Comparison of ENCODE assay signal across 17 cellular contexts in genomic region chr22:20089977-20090729, GRCh38. TPM values are rescaled to one million over a fixed set of nuclear protein-coding genes. Genes with fewer than 3 reads are reported as not detected.
DNase-seq lines count a peak whose midpoint lies in the region; ATAC-seq, FAIRE-seq and TF ChIP-seq lines count a peak whose summit lies in the region.
"Had no signal": no experiment of that assay in that cellular context is flagged by ENCODE, and none has a peak within 500 bp of the region (broad histone marks: within the 10 kb centered on the region; RNA-seq: fewer than 3 reads in every experiment).

No MANE protein-coding gene starts in this region.

- peaks cover 2% of the 10 kb centered on the region; the same call in 1 of the 2 replicates for H3K9me1 ChIP-seq in IMR-90 (ENCODE audit: insufficient read depth, low read length)

- CTCF ChIA-PET in CD4-positive, alpha-beta memory T cell (lab: Charles Lee; ENCODE audit: partially characterized antibody): no interaction called here
- CTCF ChIA-PET in IMR-90 (lab: Yijun Ruan, JAX): no interaction called here

- no peak for TF ChIP-seq RAD21 in IMR-90 (IDR thresholded peaks at IDR 0.05; ENCODE audit: low read length)

- FAIRE-seq in GM19239 (lab: Jason Lieb, UNC): no peak

- H2BK15ac ChIP-seq in IMR-90 (ENCODE audit: low read depth, low read length): no peak overlapping the region

- no peak overlapping the region for H3K56ac ChIP-seq in IMR-90 (ENCODE audit: extremely low read depth, insufficient read depth, low read length)

- H3K4me1 ChIP-seq in CD4-positive, alpha-beta memory T cell (ENCODE audit: insufficient read depth, low read length): peaks cover 17% of the 10 kb centered on the region
- H3K4me1 ChIP-seq in IMR-90 (ENCODE audit: control insufficient read depth, insufficient read depth, low read length) (peaks cover 4% of the 10 kb centered on the region; the same call in 1 of the 2 replicates), neutrophil (ENCODE audit: control insufficient read depth in 1 of 2, insufficient read depth in 1 of 2, low read depth in 1 of 2, low read length in 1 of 2) (peaks cover 0 to under 1% of the 10 kb centered on the region in 2 experiments)
- H3K4me1 ChIP-seq: Peyer's patch had no signal

- no peak for DNase-seq in CD4-positive, alpha-beta memory T cell
- DNase-seq in IMR-90: peak; percentile 77
- DNase-seq in effector memory CD8-positive, alpha-beta T cell: no peak
- no peak for DNase-seq in GM19239 (ENCODE audit: insufficient read length, low spot score)
- no peak for DNase-seq in DMS 273 (lab: John Stamatoyannopoulos, UW; ENCODE audit: unreplicated experiment)
- DNase-seq: activated CD4-positive, alpha-beta T cell treated with anti-CD3 and anti-CD28 coated beads, Interleukin-2, amount 50 U/mL, for 4 hours; NCI-H1105 treated with DMSO at 0.1 percent for 48 hours; NCI-H774; Peyer's patch; stimulated activated CD4-positive, alpha-beta T cell treated with anti-CD3 and anti-CD28 coated beads, Interleukin-4, amount 100 ng/mL, for 1 hour; stimulated activated CD8-positive, alpha-beta memory T cell treated with anti-CD3 and anti-CD28 coated beads, Interleukin-4, amount 100 ng/mL, for 48 hours had no signal

- no CpG with 5 or more reads among the region's 11 CpGs for WGBS in IMR-90 (ENCODE audit: extremely low coverage in 2 of 2, insufficient read length in 1 of 2), 2 experiments

- no peak overlapping the region for H3K9ac ChIP-seq in IMR-90 (ENCODE audit: low read depth, low read length)
- H3K9ac ChIP-seq: KMS-11 had no signal

- TF ChIP-seq POLR2A in IMR-90 (IDR thresholded peaks at IDR 0.05; ENCODE audit: low read depth, low read length): no peak

- H2BK20ac ChIP-seq in IMR-90 (ENCODE audit: low read depth, low read length): no peak overlapping the region

- H3K4me3 ChIP-seq in CD4-positive, alpha-beta memory T cell (ENCODE audit: low read length in 2 of 2): no peak overlapping the region
- no peak overlapping the region for H3K4me3 ChIP-seq in IMR-90 (ENCODE audit: insufficient read depth, low read depth, low read length)
- no peak overlapping the region for H3K4me3 ChIP-seq in neutrophil (ENCODE audit: low read depth in 1 of 2, low read length in 1 of 2)
- H3K4me3 ChIP-seq: gastroesophageal sphincter, Peyer's patch, tibial artery had no signal

- peaks cover 6 to 37% (median 24%) of the 10 kb centered on the region in 4 donors for H3K4me1 Mint-ChIP-seq in CD4-positive, alpha-beta memory T cell
- peaks cover 62 to 73% of the 10 kb centered on the region in 2 donors for H3K4me1 Mint-ChIP-seq in effector memory CD8-positive, alpha-beta T cell (ENCODE audit: low read depth in 2 of 2)

- no peak overlapping the region for H3K18ac ChIP-seq in IMR-90 (ENCODE audit: low read depth, low read length)

- peak; percentile 92 for ATAC-seq in IMR-90 (ENCODE audit: low read depth)
- peak; percentile 12 for ATAC-seq in effector memory CD8-positive, alpha-beta T cell (replicated peaks)
- no peak for ATAC-seq in GM21619 (IDR thresholded peaks at IDR 0.05; ENCODE audit: unreplicated experiment)
- ATAC-seq: gastroesophageal sphincter, sciatic nerve had no signal

- peaks cover 58% of the 10 kb centered on the region for H4K20me1 ChIP-seq in IMR-90 (ENCODE audit: insufficient read depth, low read length)

- H3K4me2 ChIP-seq in IMR-90 (ENCODE audit: low read depth, low read length): no peak overlapping the region
- H3K4me2 ChIP-seq: KMS-11 had no signal

- H3K27me3 Mint-ChIP-seq in CD4-positive, alpha-beta memory T cell: no peaks in the 10 kb centered on the region
- H3K27me3 Mint-ChIP-seq in effector memory CD8-positive, alpha-beta T cell: no peaks in the 10 kb centered on the region

- H2AFZ ChIP-seq in IMR-90 (replicated peaks; ENCODE audit: low read length, poor library complexity): no peak overlapping the region

- H3K9me3 Mint-ChIP-seq in CD4-positive, alpha-beta memory T cell: no peaks in the 10 kb centered on the region
- no peaks in the 10 kb centered on the region for H3K9me3 Mint-ChIP-seq in effector memory CD8-positive, alpha-beta T cell

- no peak for TF ChIP-seq CTCF in IMR-90 (conservative IDR thresholded peaks at IDR 0.05; ENCODE audit: low read depth, low read length)
- no peak for TF ChIP-seq CTCF in neutrophil (IDR thresholded peaks at IDR 0.05)

- no peak overlapping the region for H4K5ac ChIP-seq in IMR-90 (ENCODE audit: low read depth, low read length)

- POLR2A ChIA-PET in CD4-positive, alpha-beta memory T cell (lab: Charles Lee; ENCODE audit: partially characterized antibody): no interaction called here
- POLR2A ChIA-PET in IMR-90 (lab: Charles Lee; ENCODE audit: unreplicated experiment): no interaction called here

- peak overlapping the region; percentile 29 for H2BK5ac ChIP-seq in IMR-90 (ENCODE audit: low read depth, low read length, poor library complexity, severe bottlenecking)

- no peak overlapping the region for H3K27ac ChIP-seq in CD4-positive, alpha-beta memory T cell (ENCODE audit: low read depth, low read length)
- no peak overlapping the region for H3K27ac ChIP-seq in IMR-90 (ENCODE audit: insufficient read depth, low read length)
- peak overlapping the region; percentile 2 for H3K27ac ChIP-seq in neutrophil
- H3K27ac ChIP-seq: gastroesophageal sphincter, KMS-11, Peyer's patch, tibial artery had no signal

- peaks cover 87% of the 10 kb centered on the region for H3K36me3 ChIP-seq in CD4-positive, alpha-beta memory T cell (ENCODE audit: insufficient read depth, low read length)
- H3K36me3 ChIP-seq in IMR-90 (ENCODE audit: control insufficient read depth, insufficient read depth, low read length) (peaks cover 85% of the 10 kb centered on the region), neutrophil (peaks cover 91% of the 10 kb centered on the region)

- in situ Hi-C loops in IMR-90 (cut with MboI; ENCODE audit: low sequenced_read_pairs): no loop called here

- H3K23ac ChIP-seq in IMR-90 (ENCODE audit: low read depth, low read length): no peak overlapping the region

- H2BK120ac ChIP-seq in IMR-90 (ENCODE audit: low read depth, low read length): no peak overlapping the region

- dilution Hi-C loops in IMR-90 (cut with HindIII; ENCODE audit: low sequenced_read_pairs, unreplicated experiment): no loop called here

- H3K36me3 Mint-ChIP-seq in CD4-positive, alpha-beta memory T cell: peaks cover 61 to 70% of the 10 kb centered on the region in 2 donors
- peaks cover 61% of the 10 kb centered on the region for H3K36me3 Mint-ChIP-seq in effector memory CD8-positive, alpha-beta T cell (ENCODE audit: insufficient read depth)

- BruUV-seq in IMR-90 (replicated peaks; lab: Mats Ljungman, UMichigan): no TSS peak

- H3K14ac ChIP-seq in IMR-90 (replicated peaks; ENCODE audit: low read depth, low read length): no peak overlapping the region

- H3K27ac Mint-ChIP-seq in CD4-positive, alpha-beta memory T cell: peak overlapping the region in 4 of 7 donors; percentile 16 to 83 (median 74)
- H3K27ac Mint-ChIP-seq in effector memory CD8-positive, alpha-beta T cell: peak overlapping the region; percentile 85 to 93

- intact Hi-C loops in CD4-positive, alpha-beta memory T cell (cut with micrococcal nuclease): no loop called here
- intact Hi-C loops in IMR-90 (cut with micrococcal nuclease): no loop called here

- H4K8ac ChIP-seq in IMR-90 (ENCODE audit: low read depth in 2 of 2, low read length in 2 of 2): no peak overlapping the region

- no peak overlapping the region for H4K91ac ChIP-seq in IMR-90 (ENCODE audit: insufficient read depth, low read depth, low read length)

- peaks cover 40 to 84% of the 10 kb centered on the region in 2 experiments for H3K79me1 ChIP-seq in IMR-90 (ENCODE audit: low read depth in 1 of 2, low read length in 2 of 2)

- no peak overlapping the region for H3K4ac ChIP-seq in IMR-90 (ENCODE audit: low read depth, low read length)

- peak overlapping the region; percentile 12 for H2AK9ac ChIP-seq in IMR-90 (replicated peaks; ENCODE audit: low read depth, low read length, poor library complexity)

- H3K27me3 ChIP-seq in CD4-positive, alpha-beta memory T cell (ENCODE audit: insufficient read depth, low read length): no peaks in the 10 kb centered on the region
- H3K27me3 ChIP-seq in IMR-90 (ENCODE audit: control insufficient read depth, insufficient read depth, low read length) (no peaks in the 10 kb centered on the region), neutrophil (no peaks in the 10 kb centered on the region)
- H3K27me3 ChIP-seq: gastroesophageal sphincter, Peyer's patch, tibial artery had no signal

- no peak overlapping the region for H2AK5ac ChIP-seq in IMR-90 (ENCODE audit: low read depth, low read length)

- H3K9me3 ChIP-seq in CD4-positive, alpha-beta memory T cell (ENCODE audit: control insufficient read depth in 1 of 2, low read length in 2 of 2): no peaks in the 10 kb centered on the region
- H3K9me3 ChIP-seq in IMR-90 (ENCODE audit: control insufficient read depth, insufficient read depth, low read length) (no peaks in the 10 kb centered on the region), neutrophil (no peaks in the 10 kb centered on the region)
- H3K9me3 ChIP-seq: gastroesophageal sphincter, Peyer's patch, tibial artery had no signal

- peak overlapping the region in 1 of 8 donors; percentile 61 for H3K4me3 Mint-ChIP-seq in CD4-positive, alpha-beta memory T cell
- H3K4me3 Mint-ChIP-seq in effector memory CD8-positive, alpha-beta T cell: peak overlapping the region; percentile 55 to 81

RNA-seq across cellular contexts. Expression of gene DGCR8, which starts 10.1 kb away (rescaled TPM):
- 10 to 100 TPM; 47.6 to 48.2 TPM for total RNA-seq in CD4-positive, alpha-beta memory T cell
- 1 to 10 TPM; 2.2 to 5.1 TPM for polyA plus RNA-seq in CD4-positive, alpha-beta memory T cell
- 16.7 and 22.8 TPM in 2 replicates for total RNA-seq in IMR-90 (2012; rRNA removed)
- 21.5 and 25.3 TPM in 2 replicates for polyA plus RNA-seq in IMR-90 (2012; rRNA removed)
- 12.2 and 14.6 TPM in 2 replicates for polyA plus RNA-seq in IMR-90 (2012; cell fraction: cytosol; rRNA removed)
- 122 and 125 TPM in 2 replicates for polyA plus RNA-seq in IMR-90 (2012; cell fraction: nucleus; rRNA removed; ENCODE audit: low replicate concordance)

RNA-seq across cellular contexts. Expression of gene RANBP1, which starts 25.8 kb away (rescaled TPM):
- total RNA-seq in CD4-positive, alpha-beta memory T cell: 10 to 100 TPM; 61.9 to 67.9 TPM
- 100 to 1,000 TPM in 1 of 2 donors, 10 to 100 TPM in 1; 87.0 to 111 TPM for polyA plus RNA-seq in CD4-positive, alpha-beta memory T cell
- 173 and 271 TPM in 2 replicates for total RNA-seq in IMR-90 (2012; rRNA removed)
- polyA plus RNA-seq in IMR-90 (2012; rRNA removed): 376 and 419 TPM in 2 replicates
- polyA plus RNA-seq in IMR-90 (2012; cell fraction: cytosol; rRNA removed): 171 and 509 TPM in 2 replicates
- polyA plus RNA-seq in IMR-90 (2012; cell fraction: nucleus; rRNA removed; ENCODE audit: low replicate concordance): 88.9 and 183 TPM in 2 replicates

RNA-seq across cellular contexts. Expression of gene TRMT2A, which starts 26.9 kb away (rescaled TPM):
- total RNA-seq in CD4-positive, alpha-beta memory T cell: 100 to 1,000 TPM; 110 to 126 TPM
- polyA plus RNA-seq in CD4-positive, alpha-beta memory T cell: 10 to 100 TPM; 28.0 to 37.5 TPM
- 12.8 and 22.0 TPM in 2 replicates for total RNA-seq in IMR-90 (2012; rRNA removed)
- 39.1 and 46.4 TPM in 2 replicates for polyA plus RNA-seq in IMR-90 (2012; rRNA removed)
- 17.4 and 20.9 TPM in 2 replicates for polyA plus RNA-seq in IMR-90 (2012; cell fraction: cytosol; rRNA removed)
- 229 and 533 TPM in 2 replicates for polyA plus RNA-seq in IMR-90 (2012; cell fraction: nucleus; rRNA removed; ENCODE audit: low replicate concordance)

RNA-seq across cellular contexts. Expression of gene ZDHHC8, which starts 41.5 kb away (rescaled TPM):
- 10 to 100 TPM; 80.0 to 81.7 TPM for total RNA-seq in CD4-positive, alpha-beta memory T cell
- 1 to 10 TPM; 1.0 to 7.0 TPM for polyA plus RNA-seq in CD4-positive, alpha-beta memory T cell
- 2.5 and 4.4 TPM in 2 replicates for total RNA-seq in IMR-90 (2012; rRNA removed)
- polyA plus RNA-seq in IMR-90 (2012; rRNA removed): 72.6 and 75.6 TPM in 2 replicates
- 49.9 and 121 TPM in 2 replicates for polyA plus RNA-seq in IMR-90 (2012; cell fraction: cytosol; rRNA removed)
- polyA plus RNA-seq in IMR-90 (2012; cell fraction: nucleus; rRNA removed; ENCODE audit: low replicate concordance): 275 and 805 TPM in 2 replicates
